Comparison of ENCODE assay signal across 8 cellular contexts in the genomic region with DNA sequence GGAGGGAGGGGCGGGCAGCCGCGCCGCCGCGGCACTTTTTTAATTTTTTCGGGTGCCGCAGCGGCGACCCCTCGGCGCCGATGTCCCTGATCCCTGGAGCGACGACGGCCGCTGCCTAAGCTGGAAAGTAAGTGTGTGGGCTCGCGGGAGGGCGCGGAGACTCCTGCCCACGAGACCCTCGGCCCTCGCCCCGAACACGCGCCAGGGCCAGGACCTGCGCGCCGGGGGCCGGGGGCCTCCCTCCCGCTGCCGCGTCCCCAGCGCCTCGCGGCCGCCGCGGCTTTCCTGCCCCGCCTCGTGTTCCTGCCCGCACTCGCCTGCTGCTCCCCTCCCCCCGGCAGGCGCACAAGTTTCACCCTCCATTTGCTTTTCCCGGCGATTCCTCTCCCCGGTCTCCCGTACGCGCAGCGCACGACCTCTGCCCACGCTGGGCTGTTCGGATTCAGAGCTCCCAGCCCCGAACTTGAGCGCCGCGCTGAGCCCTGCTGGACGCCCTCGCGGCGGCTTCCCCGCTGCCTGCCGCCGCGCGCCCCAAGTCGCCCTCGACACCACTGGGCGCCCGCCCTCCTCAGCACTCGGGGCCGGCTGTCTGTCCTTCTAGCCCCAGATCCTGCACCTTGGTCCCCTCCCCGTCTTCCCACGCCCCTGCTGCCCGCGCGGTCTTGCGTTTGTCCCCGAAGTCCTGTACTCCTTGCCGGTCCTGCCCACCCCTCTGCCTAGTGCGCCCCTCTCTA. TPM values are rescaled to one million over a fixed set of nuclear protein-coding genes. Genes with fewer than 3 reads are reported as not detected.
DNase-seq lines count a peak whose midpoint lies in the region; ATAC-seq and TF ChIP-seq lines count a peak whose summit lies in the region.

No MANE protein-coding gene starts in this region.

- TF ChIP-seq CTCF in PC-9 (conservative IDR thresholded peaks at IDR 0.05) (no peak), foreskin fibroblast (IDR thresholded peaks at IDR 0.05; ENCODE audit: low read depth, low read length) (peak; percentile 13), neural crest cell (conservative IDR thresholded peaks at IDR 0.05) (no peak)

- H3K9me3 ChIP-seq in CD4-positive, CD25-positive, alpha-beta regulatory T cell (ENCODE audit: control insufficient read depth in 2 of 2, low read length in 2 of 2): no peaks in the 10 kb centered on the region
- H3K9me3 ChIP-seq in PC-9 (ENCODE audit: insufficient read depth, low read depth) (no peaks in the 10 kb centered on the region), subcutaneous abdominal adipose tissue (ENCODE audit: control insufficient read depth in 5 of 5, low read length in 5 of 5) (no peaks in the 10 kb centered on the region)

- POLR2A ChIA-PET in PC-9 (lab: Charles Lee; ENCODE audit: unreplicated experiment): interaction anchor here (0.5 kb wide), 1 partner anchor 1861 kb away, joined by 5 read pairs; no protein-coding TSS in a partner anchor

- ATAC-seq in CD4-positive, CD25-positive, alpha-beta regulatory T cell (ENCODE audit: low read depth in 2 of 2): peak; percentile 23 to 33
- ATAC-seq in GM19395 (IDR thresholded peaks at IDR 0.05; ENCODE audit: unreplicated experiment) (peak; percentile 46), HG03520 (IDR thresholded peaks at IDR 0.05; ENCODE audit: unreplicated experiment) (peak; percentile 28)
- ATAC-seq in activated T-helper 17 cell treated with anti-CD3 and anti-CD28 coated beads, Interleukin-2, amount 50 U/mL, for 72 hours (replicated peaks): peak; percentile 34

- peaks cover 10% of the 10 kb centered on the region for H3K27me3 Mint-ChIP-seq in CD4-positive, CD25-positive, alpha-beta regulatory T cell
- peaks cover 3% of the 10 kb centered on the region for H3K27me3 Mint-ChIP-seq in activated T-helper 17 cell treated with anti-CD3 and anti-CD28 coated beads, Interleukin-2, amount 50 U/mL, for 72 hours
- H3K27me3 Mint-ChIP-seq in neural crest cell (ENCODE audit: low read depth): peaks cover 15% of the 10 kb centered on the region

- peaks cover under 1% of the 10 kb centered on the region for H3K27me3 ChIP-seq in CD4-positive, CD25-positive, alpha-beta regulatory T cell (ENCODE audit: control insufficient read depth, insufficient read depth, low read length)
- H3K27me3 ChIP-seq in PC-9 (ENCODE audit: insufficient read depth, low read depth) (no peaks in the 10 kb centered on the region), subcutaneous abdominal adipose tissue (ENCODE audit: control insufficient read depth in 5 of 5, insufficient read depth in 4 of 5, low read length in 5 of 5) (no peaks in the 10 kb centered on the region)

- H3K9me2 ChIP-seq in PC-9 (ENCODE audit: insufficient read depth): no peaks in the 10 kb centered on the region

- peaks cover 17% of the 10 kb centered on the region; the same call in 1 of the 2 replicates for H4K20me1 ChIP-seq in PC-9 (ENCODE audit: insufficient read depth)

- peaks cover 43% of the 10 kb centered on the region for H3K79me2 ChIP-seq in PC-9 (ENCODE audit: low read depth)

- H3K4me2 ChIP-seq in PC-9: peak overlapping the region; percentile 90

- peak overlapping the region; percentile 70 for H3K27ac ChIP-seq in CD4-positive, CD25-positive, alpha-beta regulatory T cell (ENCODE audit: insufficient read depth, low read length, poor library complexity, severe bottlenecking)
- H3K27ac ChIP-seq in PC-9 (peak overlapping the region; percentile 54), subcutaneous abdominal adipose tissue (ENCODE audit: low read depth, low read length) (peak overlapping the region; percentile 82)

- BruUV-seq in PC-9 (replicated peaks; lab: Mats Ljungman, UMichigan): no TSS peak

- CTCF ChIA-PET in PC-9 (lab: Charles Lee): interaction anchor here (1.2 kb wide), 1 partner anchor 267 kb away, joined by 5 read pairs; no protein-coding TSS in a partner anchor

- DNase-seq in CD4-positive, CD25-positive, alpha-beta regulatory T cell: peak; percentile 27 to 70 (median 53)
- DNase-seq in PC-9 (peak; percentile 35 to 45), foreskin fibroblast (peak; percentile 55 to 83), neural crest cell (ENCODE audit: low read depth, low spot score) (peak; percentile 58)

- H3K4me3 ChIP-seq in CD4-positive, CD25-positive, alpha-beta regulatory T cell (ENCODE audit: low read depth, low read length): peak overlapping the region; percentile 21
- H3K4me3 ChIP-seq in PC-9 (peak overlapping the region; percentile 89), foreskin fibroblast (ENCODE audit: low read depth in 1 of 2, low read length in 2 of 2) (peak overlapping the region; percentile 71 to 83), subcutaneous abdominal adipose tissue (ENCODE audit: low read depth in 1 of 5, low read length in 5 of 5) (peak overlapping the region; percentile 1 to 93 (median 85))

- H2AFZ ChIP-seq in PC-9: peak overlapping the region; percentile 90

- no peaks in the 10 kb centered on the region for H3K36me3 Mint-ChIP-seq in CD4-positive, CD25-positive, alpha-beta regulatory T cell
- H3K36me3 Mint-ChIP-seq in activated T-helper 17 cell treated with anti-CD3 and anti-CD28 coated beads, Interleukin-2, amount 50 U/mL, for 72 hours (ENCODE audit: low read depth): no peaks in the 10 kb centered on the region
- H3K36me3 Mint-ChIP-seq in neural crest cell (ENCODE audit: low read depth): no peaks in the 10 kb centered on the region

- no peaks in the 10 kb centered on the region for H3K9me3 Mint-ChIP-seq in CD4-positive, CD25-positive, alpha-beta regulatory T cell
- no peaks in the 10 kb centered on the region for H3K9me3 Mint-ChIP-seq in activated T-helper 17 cell treated with anti-CD3 and anti-CD28 coated beads, Interleukin-2, amount 50 U/mL, for 72 hours
- H3K9me3 Mint-ChIP-seq in neural crest cell: no peaks in the 10 kb centered on the region

- 0 out of 2 replicates have a peak, but pooled peaks cover 5% of the 10 kb centered on the region for H3F3A ChIP-seq in PC-9 (ENCODE audit: insufficient read depth, low read depth)

- H3K27ac Mint-ChIP-seq in CD4-positive, CD25-positive, alpha-beta regulatory T cell: peak overlapping the region; percentile 32 to 90 (median 52)
- peak overlapping the region; percentile 80 for H3K27ac Mint-ChIP-seq in activated T-helper 17 cell treated with anti-CD3 and anti-CD28 coated beads, Interleukin-2, amount 50 U/mL, for 72 hours
- peak overlapping the region; percentile 95 for H3K27ac Mint-ChIP-seq in neural crest cell (ENCODE audit: unreplicated experiment)

- intact Hi-C loops in PC-9 (cut with micrococcal nuclease; ENCODE audit: unreplicated experiment): loop anchor here (5.0 to 10.0 kb wide), 5 partner anchors 80 to 432 kb away; no protein-coding TSS in a partner anchor

- H3K36me3 ChIP-seq in CD4-positive, CD25-positive, alpha-beta regulatory T cell (ENCODE audit: control insufficient read depth, insufficient read depth, low read length): no peaks in the 10 kb centered on the region
- H3K36me3 ChIP-seq in PC-9 (ENCODE audit: low read depth): no peaks in the 10 kb centered on the region
- H3K36me3 ChIP-seq in subcutaneous abdominal adipose tissue (ENCODE audit: control insufficient read depth in 5 of 5, insufficient read depth in 5 of 5, low read length in 5 of 5): no peaks in the 10 kb centered on the region

- peak overlapping the region; percentile 31 to 83 (median 76) for H3K9ac ChIP-seq in subcutaneous abdominal adipose tissue (ENCODE audit: low read length in 5 of 5)

- H3K4me1 Mint-ChIP-seq in CD4-positive, CD25-positive, alpha-beta regulatory T cell: peaks cover 10 to 40% (median 30%) of the 10 kb centered on the region in 4 donors
- peaks cover 22% of the 10 kb centered on the region for H3K4me1 Mint-ChIP-seq in activated T-helper 17 cell treated with anti-CD3 and anti-CD28 coated beads, Interleukin-2, amount 50 U/mL, for 72 hours
- peaks cover 28% of the 10 kb centered on the region for H3K4me1 Mint-ChIP-seq in neural crest cell

- peaks cover 29% of the 10 kb centered on the region for H3K4me1 ChIP-seq in CD4-positive, CD25-positive, alpha-beta regulatory T cell (ENCODE audit: control insufficient read depth, insufficient read depth, low read length, poor library complexity, severe bottlenecking)
- H3K4me1 ChIP-seq in PC-9 (replicated peaks; ENCODE audit: insufficient read depth) (peaks cover 29% of the 10 kb centered on the region), subcutaneous abdominal adipose tissue (ENCODE audit: control insufficient read depth in 5 of 5, insufficient read depth in 5 of 5, low read length in 5 of 5) (peaks cover 2 to 30% (median 21%) of the 10 kb centered on the region in 5 donors)

- peak overlapping the region; percentile 90 to 97 (median 93) for H3K4me3 Mint-ChIP-seq in CD4-positive, CD25-positive, alpha-beta regulatory T cell
- H3K4me3 Mint-ChIP-seq in activated T-helper 17 cell treated with anti-CD3 and anti-CD28 coated beads, Interleukin-2, amount 50 U/mL, for 72 hours: peak overlapping the region; percentile 94
- H3K4me3 Mint-ChIP-seq in neural crest cell: peak overlapping the region; percentile 97

RNA-seq across cellular contexts. Expression of a gene that starts 0.5 kb away (rescaled TPM):
- total RNA-seq in CD4-positive, CD25-positive, alpha-beta regulatory T cell: 21.9 TPM
- 10 to 100 TPM in 1 of 4 donors, 1 to 10 TPM in 3; 1.9 to 17.4 (median 3.4) TPM for polyA plus RNA-seq in CD4-positive, CD25-positive, alpha-beta regulatory T cell
- total RNA-seq in PC-9 (2021) (55.5 and 59.1 TPM in 2 replicates), neural crest cell (42.7 and 52.7 TPM in 2 replicates)
- total RNA-seq in activated T-helper 17 cell treated with anti-CD3 and anti-CD28 coated beads, Interleukin-2, amount 50 U/mL, for 72 hours: 10 to 100 TPM; 24.0 to 35.0 TPM

RNA-seq across cellular contexts. Expression of a gene that starts 0.7 kb away (rescaled TPM):
- not detected for total RNA-seq in CD4-positive, CD25-positive, alpha-beta regulatory T cell
- polyA plus RNA-seq in CD4-positive, CD25-positive, alpha-beta regulatory T cell: not detected
- total RNA-seq in PC-9 (2021): 1.8 and 2.3 TPM in 2 replicates
- total RNA-seq in activated T-helper 17 cell treated with anti-CD3 and anti-CD28 coated beads, Interleukin-2, amount 50 U/mL, for 72 hours: under 1 TPM; 0.82 to 0.93 TPM
- total RNA-seq in neural crest cell: 1.4 and 1.8 TPM in 2 replicates

Comparison
In these comparisons a context has a peak if more than half of its experiments do, and no peak if none do; other contexts are left out.
1. Peak in every context shown above with its lines: DNase-seq, ATAC-seq, H3K4me3 ChIP-seq and H3K27ac ChIP-seq.
2. H3K4me3 ChIP-seq: peak in every context shown above with its lines; median percentile 89 in PC-9; 85 in subcutaneous abdominal adipose tissue; 77 in foreskin fibroblast; 21 in CD4-positive, CD25-positive, alpha-beta regulatory T cell.